In genomic region chr3:83460051-83460450, GRCh38 we compare ENCODE assay signal across 29 cellular contexts.
"Had no signal": no experiment of that assay in that cellular context is flagged by ENCODE, and none has a peak within 500 bp of the region (broad histone marks: within the 10 kb centered on the region; RNA-seq: fewer than 3 reads in every experiment).

No MANE protein-coding gene starts in this region.

- H3K36me3 Mint-ChIP-seq: naive B cell; natural killer cell treated with Interleukin-12 subunit alpha and Interleukin-12 subunit beta and Interleukin-15 and Interleukin-18, amount 100 ng/mL, for 72 hours had no signal

- H3K4me2 ChIP-seq: hepatocyte, smooth muscle cell had no signal

- H3K9me3 Mint-ChIP-seq: neural crest cell; stimulated activated naive CD8-positive, alpha-beta T cell treated with anti-CD3 and anti-CD28 coated beads, Interleukin-15, amount 100 ng/mL, for 72 hours had no signal

- H3K4me3 ChIP-seq: esophagus muscularis mucosa, gastroesophageal sphincter, heart left ventricle, hepatocyte, mucosa of descending colon, pancreas, smooth muscle cell, suprapubic skin, transverse colon, upper lobe of right lung, vagina had no signal

- H3K27me3 Mint-ChIP-seq: naive B cell; natural killer cell treated with Interleukin-12 subunit alpha and Interleukin-12 subunit beta and Interleukin-15 and Interleukin-18, amount 100 ng/mL, for 72 hours; stimulated activated naive CD8-positive, alpha-beta T cell treated with anti-CD3 and anti-CD28 coated beads, Interleukin-15, amount 100 ng/mL, for 72 hours had no signal

- ATAC-seq: foreskin keratinocyte; gastroesophageal sphincter; heart left ventricle; left lobe of liver; mucosa of descending colon; natural killer cell treated with Interleukin-12 subunit alpha and Interleukin-12 subunit beta and Interleukin-15 and Interleukin-18, amount 100 ng/mL, for 72 hours; pancreas; sciatic nerve; stimulated activated naive CD8-positive, alpha-beta T cell treated with anti-CD3 and anti-CD28 coated beads, Interleukin-15, amount 100 ng/mL, for 72 hours; upper lobe of right lung had no signal

- H3K79me2 ChIP-seq: hepatocyte had no signal

- DNase-seq: dermis blood vessel endothelial cell; effector memory CD4-positive, alpha-beta T cell; foreskin keratinocyte; heart left ventricle; kidney; mesenchymal stem cell; mucosa of descending colon; naive B cell; pancreas; stimulated activated CD4-positive, alpha-beta T cell treated with anti-CD3 and anti-CD28 coated beads, Interleukin-12 subunit alpha, Interleukin-12 subunit beta, amount 100 ng/mL, for 4 hours; stimulated activated CD4-positive, alpha-beta T cell treated with anti-CD3 and anti-CD28 coated beads, Interleukin-1b, Interleukin-23, amount 100 ng/mL, for 48 hours; stimulated activated CD4-positive, alpha-beta T cell treated with anti-CD3 and anti-CD28 coated beads, Interleukin-4, amount 100 ng/mL, for 1 hour; stimulated activated CD8-positive, alpha-beta memory T cell treated with anti-CD3 and anti-CD28 coated beads, Interleukin-4, amount 100 ng/mL, for 48 hours; stimulated activated naive CD4-positive, alpha-beta T cell; stimulated activated naive CD8-positive, alpha-beta T cell treated with anti-CD3 and anti-CD28 coated beads, Interleukin-15, amount 100 ng/mL, for 72 hours; transverse colon; upper lobe of right lung had no signal

- H3K27me3 ChIP-seq: esophagus muscularis mucosa, foreskin keratinocyte, gastroesophageal sphincter, heart left ventricle, hepatocyte, neutrophil, pancreas, suprapubic skin, transverse colon, upper lobe of right lung, vagina had no signal

- H3K27ac ChIP-seq: esophagus muscularis mucosa, foreskin keratinocyte, gastroesophageal sphincter, heart left ventricle, hepatocyte, neutrophil, pancreas, suprapubic skin, transverse colon, upper lobe of right lung, vagina had no signal

- H3K4me3 Mint-ChIP-seq: mesothelial cell of epicardium; naive B cell; natural killer cell treated with Interleukin-12 subunit alpha and Interleukin-12 subunit beta and Interleukin-15 and Interleukin-18, amount 100 ng/mL, for 72 hours; neural crest cell; stimulated activated naive CD8-positive, alpha-beta T cell treated with anti-CD3 and anti-CD28 coated beads, Interleukin-15, amount 100 ng/mL, for 72 hours had no signal

- H3K9me3 ChIP-seq: esophagus muscularis mucosa, gastroesophageal sphincter, heart left ventricle, neutrophil, pancreas, suprapubic skin, transverse colon, upper lobe of right lung, vagina had no signal

- H3K36me3 ChIP-seq: esophagus muscularis mucosa, gastroesophageal sphincter, heart left ventricle, neutrophil, pancreas, suprapubic skin, transverse colon, upper lobe of right lung, vagina had no signal

- H2AFZ ChIP-seq: hepatocyte had no signal

- H3K27ac Mint-ChIP-seq: mesothelial cell of epicardium; naive B cell; natural killer cell treated with Interleukin-12 subunit alpha and Interleukin-12 subunit beta and Interleukin-15 and Interleukin-18, amount 100 ng/mL, for 72 hours; stimulated activated naive CD8-positive, alpha-beta T cell treated with anti-CD3 and anti-CD28 coated beads, Interleukin-15, amount 100 ng/mL, for 72 hours had no signal

- H3K4me1 Mint-ChIP-seq: naive B cell; neural crest cell; stimulated activated naive CD8-positive, alpha-beta T cell treated with anti-CD3 and anti-CD28 coated beads, Interleukin-15, amount 100 ng/mL, for 72 hours had no signal

- H3K4me1 ChIP-seq: foreskin keratinocyte, gastroesophageal sphincter, heart left ventricle, pancreas, suprapubic skin, transverse colon, upper lobe of right lung, vagina had no signal
